ENCODE assay signal across 8 cellular contexts in genomic region chr15:52529289-52529929, GRCh38. TPM values are rescaled to one million over a fixed set of nuclear protein-coding genes. Genes with fewer than 3 reads are reported as not detected.
DNase-seq lines count a peak whose midpoint lies in the region; ATAC-seq and TF ChIP-seq lines count a peak whose summit lies in the region.

No MANE protein-coding gene starts in this region.

- H3K36me3 ChIP-seq in gastrocnemius medialis: no peaks in the 10 kb centered on the region

- WGBS in right cardiac atrium: 2% methylated on average over 37 of the region's 37 CpGs

- ATAC-seq in right cardiac atrium: no peak
- peak in 1 of 2 donors; percentile 40 for ATAC-seq in gastrocnemius medialis

- no peak for TF ChIP-seq POLR2A in gastrocnemius medialis (IDR thresholded peaks at IDR 0.05)

- peak; percentile 73 for DNase-seq in activated effector memory CD4-positive, alpha-beta T cell treated with anti-CD3 and anti-CD28 coated beads, Interleukin-2, amount 50 U/mL, for 16 hours
- no peak for DNase-seq in activated effector memory CD4-positive, alpha-beta T cell treated with Interleukin-2 at 50 U/mL for 16 hours
- DNase-seq in NCI-H1105 (lab: John Stamatoyannopoulos, UW) (peak; percentile 30), right cardiac atrium (no peak), gastrocnemius medialis (no peak), GM13977 (ENCODE audit: low spot score) (no peak), ACHN (no peak)
- DNase-seq in activated naive CD4-positive, alpha-beta T cell treated with Interleukin-2 at 50 U/mL for 16 hours: peak; percentile 33

- H3K4me1 ChIP-seq in right cardiac atrium (ENCODE audit: control insufficient read depth, insufficient read depth, low read length) (no peaks in the 10 kb centered on the region), gastrocnemius medialis (peaks cover 16 to 29% of the 10 kb centered on the region in 2 donors)

- H3K4me3 ChIP-seq in right cardiac atrium (ENCODE audit: low read length) (peak overlapping the region; percentile 85), gastrocnemius medialis (peak overlapping the region; percentile 41 to 93 (median 62))

- H3K27ac ChIP-seq in right cardiac atrium (ENCODE audit: low read length) (peak overlapping the region; percentile 81), gastrocnemius medialis (peak overlapping the region; percentile 36 to 93 (median 85))

- H3K27me3 ChIP-seq in right cardiac atrium (ENCODE audit: control insufficient read depth, insufficient read depth): no peaks in the 10 kb centered on the region
- H3K27me3 ChIP-seq in gastrocnemius medialis: no peaks in the 10 kb centered on the region

- in situ Hi-C loops in gastrocnemius medialis (cut with MboI; ENCODE audit: low sequenced_read_pairs in 4 of 4): loop anchor here in 2 of 4 donors (10.0 kb wide), 2 partner anchors 185 to 205 kb away; no protein-coding TSS in a partner anchor
- in situ Hi-C loops in GM13977 (cut with MboI; ENCODE audit: low pct_unique_long_range_greater_than_20kb, low sequenced_read_pairs, unreplicated experiment): no loop called here
- in situ Hi-C loops in ACHN (cut with HindIII; ENCODE audit: low pct_ligation_motif_present, low pct_unique_long_range_greater_than_20kb, low sequenced_read_pairs): no loop called here

- TF ChIP-seq CTCF in gastrocnemius medialis (IDR thresholded peaks at IDR 0.05 in 4 of 5, conservative IDR thresholded peaks at IDR 0.05 in 1 of 5) (no peak), GM13977 (IDR thresholded peaks at IDR 0.05; ENCODE audit: extremely low read depth, insufficient read depth, missing control alignments) (no peak)

- intact Hi-C loops in right cardiac atrium (cut with DNase I): no loop called here
- intact Hi-C loops in gastrocnemius medialis (cut with DNase I; ENCODE audit: low total_unique reads): loop anchor here (2.0 to 10.0 kb wide), 5 partner anchors 33 to 273 kb away; partner anchors contain the start of gene ATOSA

- H3K9me3 ChIP-seq in right cardiac atrium (ENCODE audit: control insufficient read depth, low read length): no peaks in the 10 kb centered on the region
- no peaks in the 10 kb centered on the region for H3K9me3 ChIP-seq in gastrocnemius medialis

RNA-seq across cellular contexts. Expression of gene MYO5A, which starts 0.7 kb away (rescaled TPM):
- total RNA-seq in right cardiac atrium (10 to 100 TPM in 3 of 4 donors, 1 to 10 TPM in 1; 9.9 to 17.7 (median 11.3) TPM), gastrocnemius medialis (10 to 100 TPM in 2 of 4 donors, 1 to 10 TPM in 2; 5.8 to 51.2 (median 10.2) TPM)
- polyA plus RNA-seq in right cardiac atrium: 4.1 TPM

RNA-seq across cellular contexts. Expression of gene ARPP19, which starts 39.4 kb away (rescaled TPM):
- total RNA-seq in right cardiac atrium (100 to 1,000 TPM; 146 to 179 (median 164) TPM), gastrocnemius medialis (100 to 1,000 TPM; 153 to 428 (median 207) TPM)
- 70.3 TPM for polyA plus RNA-seq in right cardiac atrium

Comparison
In these comparisons a context has a peak if more than half of its experiments do, and no peak if none do; other contexts are left out.
1. DNase-seq: peak in activated effector memory CD4-positive, alpha-beta T cell treated with anti-CD3 and anti-CD28 coated beads, Interleukin-2, amount 50 U/mL, for 16 hours (single experiment), NCI-H1105 (single experiment) and activated naive CD4-positive, alpha-beta T cell treated with Interleukin-2 at 50 U/mL for 16 hours (single experiment); none in activated effector memory CD4-positive, alpha-beta T cell treated with Interleukin-2 at 50 U/mL for 16 hours (single experiment), right cardiac atrium (0 of 3), gastrocnemius medialis (0 of 2), GM13977 (single experiment) and ACHN (single experiment).